ENCODE assay signal across 10 cellular contexts in genomic region chrX:119503484-119503861, GRCh38. TPM values are rescaled to one million over a fixed set of nuclear protein-coding genes. Genes with fewer than 3 reads are reported as not detected.
DNase-seq lines count a peak whose midpoint lies in the region; ATAC-seq and TF ChIP-seq lines count a peak whose summit lies in the region.
"Had no signal": no experiment of that assay in that cellular context is flagged by ENCODE, and none has a peak within 500 bp of the region (broad histone marks: within the 10 kb centered on the region; RNA-seq: fewer than 3 reads in every experiment).

No MANE protein-coding gene starts in this region.

- no CpG with 5 or more reads among the region's 2 CpGs for WGBS in trophoblast cell (ENCODE audit: extremely low coverage, insufficient coverage, insufficient read length)

- H2BK12ac ChIP-seq in trophoblast cell (ENCODE audit: low read length), result peak overlapping the region; percentile 80

- no peaks in the 10 kb centered on the region for H3K79me1 ChIP-seq in trophoblast cell (ENCODE audit: low read length)

- H3K79me2 ChIP-seq in trophoblast cell (ENCODE audit: control insufficient read depth, insufficient read depth, low read length, poor library complexity), result no peaks in the 10 kb centered on the region

- no peak overlapping the region for H2BK120ac ChIP-seq in trophoblast cell (ENCODE audit: insufficient read depth, low read length, poor library complexity)

- H4K8ac ChIP-seq in trophoblast cell (ENCODE audit: low read depth, low read length), result no peak overlapping the region

- H3K4me3 ChIP-seq in fibroblast of pulmonary artery (replicated peaks; ENCODE audit: low read depth, low read length) (no peak overlapping the region), trophoblast cell (ENCODE audit: low read depth, low read length) (no peak overlapping the region)

- H3K9ac ChIP-seq in trophoblast cell (ENCODE audit: low read length), result no peak overlapping the region

- H3K4ac ChIP-seq in trophoblast cell (ENCODE audit: low read depth, low read length), result no peak overlapping the region

- H3K23ac ChIP-seq in trophoblast cell (ENCODE audit: low read length), result no peak overlapping the region

- DNase-seq in Daoy (ENCODE audit: low read depth) (peak; percentile 76), RPMI7951 (ENCODE audit: low read depth) (peak; percentile 62), fibroblast of pulmonary artery (ENCODE audit: low read depth) (peak; percentile 87), trophoblast cell (peak; percentile 20 to 42), NCI-H510A treated with DMSO at 0.1 percent for 48 hours (lab: John Stamatoyannopoulos, UW) (no peak), Kasumi-1 (lab: John Stamatoyannopoulos, UW) (no peak)
- DNase-seq: activated naive CD8-positive, alpha-beta T cell treated with anti-CD3 and anti-CD28 coated beads for 36 hours; SIG-M5 had no signal

- H3K9me3 ChIP-seq in trophoblast cell (ENCODE audit: insufficient read depth, low read depth, low read length), result no peaks in the 10 kb centered on the region

- H2AFZ ChIP-seq in trophoblast cell (ENCODE audit: insufficient read depth, low read length, poor library complexity), result no peak overlapping the region

- no peak overlapping the region for H2BK5ac ChIP-seq in trophoblast cell (ENCODE audit: low read depth, low read length, poor library complexity)

- no peak for TF ChIP-seq CTCF in fibroblast of pulmonary artery (IDR thresholded peaks at IDR 0.05; ENCODE audit: low read length, missing control alignments)

- no peak overlapping the region for H3K14ac ChIP-seq in trophoblast cell (ENCODE audit: low read length)

- H4K91ac ChIP-seq in trophoblast cell (ENCODE audit: low read depth, low read length), result no peak overlapping the region

- peak overlapping the region; percentile 39 for H3K27ac ChIP-seq in trophoblast cell (ENCODE audit: low read depth, low read length)

- ATAC-seq in HG02610 (IDR thresholded peaks at IDR 0.05; ENCODE audit: unreplicated experiment), result no peak
- no peak for ATAC-seq in HG03045 (IDR thresholded peaks at IDR 0.05; ENCODE audit: unreplicated experiment)

- H3K4me2 ChIP-seq in trophoblast cell (ENCODE audit: low read length), result no peak overlapping the region

- H3K18ac ChIP-seq in trophoblast cell (ENCODE audit: low read length), result no peak overlapping the region

- peaks cover 5 to 16% of the 10 kb centered on the region in 2 experiments for H3K4me1 ChIP-seq in trophoblast cell (ENCODE audit: control insufficient read depth in 1 of 2, insufficient read depth in 2 of 2, low read length in 2 of 2)

- no peaks in the 10 kb centered on the region for H3K27me3 ChIP-seq in trophoblast cell (ENCODE audit: insufficient read depth, low read length)

- no peaks in the 10 kb centered on the region for H3K36me3 ChIP-seq in trophoblast cell (ENCODE audit: control insufficient read depth in 1 of 2, insufficient read depth in 2 of 2, low read length in 2 of 2)

- no peak overlapping the region for H2AK5ac ChIP-seq in trophoblast cell (ENCODE audit: low read length)

- H4K12ac ChIP-seq in trophoblast cell (ENCODE audit: low read depth, low read length), result no peak overlapping the region

RNA-seq across cellular contexts. Expression of gene SLC25A5, which starts 35.2 kb away (rescaled TPM):
- total RNA-seq in Daoy (2014; rRNA removed; shearing (Covaris generic)), result 198 and 231 TPM in 2 replicates
- 289 and 310 TPM in 2 replicates for total RNA-seq in RPMI7951 (2014; rRNA removed; shearing (Covaris generic))
- 273 and 285 TPM in 2 replicates for polyA plus RNA-seq in trophoblast cell (2013)

Comparison
In these comparisons a context has a peak if more than half of its experiments do, and no peak if none do; other contexts are left out.
1. DNase-seq: peak in Daoy (single experiment), RPMI7951 (single experiment), fibroblast of pulmonary artery (single experiment) and trophoblast cell (2 of 2); none in NCI-H510A treated with DMSO at 0.1 percent for 48 hours (single experiment) and Kasumi-1 (0 of 2).